ENCODE assay signal across 1 cellular context in the genomic region with DNA sequence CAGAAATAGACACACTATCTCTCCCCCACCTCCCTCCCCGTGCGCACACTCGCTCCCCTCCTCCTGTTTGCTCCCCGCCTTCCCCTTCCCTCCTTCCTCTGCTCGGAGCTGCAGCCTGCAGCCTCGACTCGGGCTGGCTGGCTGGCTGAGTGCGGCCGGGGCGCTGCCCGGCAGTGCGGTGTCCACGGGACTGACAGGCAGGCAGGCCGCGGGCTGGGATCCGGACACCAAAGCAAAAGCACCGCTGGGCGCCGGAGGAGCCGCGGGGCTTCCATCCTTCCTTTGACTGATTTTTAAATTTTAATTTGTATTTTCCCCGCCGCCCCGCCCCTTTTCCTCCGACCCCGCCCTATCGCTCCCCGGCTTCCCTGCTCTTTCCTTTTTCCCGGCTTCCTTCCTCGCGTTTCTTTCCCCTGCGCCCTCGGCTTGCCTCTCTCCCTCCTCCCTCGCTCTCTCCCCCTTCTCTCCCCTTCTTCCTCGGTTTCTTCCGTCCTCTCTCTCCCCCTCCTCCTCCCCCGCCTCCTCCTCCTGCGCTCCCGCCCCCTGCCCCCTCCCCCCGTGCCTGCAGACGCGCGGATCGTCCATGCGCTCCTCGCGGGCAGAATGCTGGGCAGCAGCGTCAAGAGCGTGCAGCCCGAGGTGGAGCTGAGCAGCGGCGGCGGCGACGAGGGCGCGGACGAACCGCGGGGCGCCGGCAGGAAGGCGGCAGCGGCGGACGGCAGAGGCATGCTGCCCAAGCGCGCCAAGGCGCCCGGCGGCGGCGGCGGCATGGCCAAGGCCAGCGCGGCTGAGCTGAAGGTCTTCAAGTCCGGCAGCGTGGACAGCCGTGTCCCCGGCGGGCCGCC.
TF ChIP-seq lines count a peak whose summit lies in the region.

No MANE protein-coding gene starts in this region.

TF ChIP-seq in K562, 482 proteins besides CTCF, POLR2A, EP300 and RAD21 (continued from another document and continues in another):
- TF ChIP-seq, protein P1, sequence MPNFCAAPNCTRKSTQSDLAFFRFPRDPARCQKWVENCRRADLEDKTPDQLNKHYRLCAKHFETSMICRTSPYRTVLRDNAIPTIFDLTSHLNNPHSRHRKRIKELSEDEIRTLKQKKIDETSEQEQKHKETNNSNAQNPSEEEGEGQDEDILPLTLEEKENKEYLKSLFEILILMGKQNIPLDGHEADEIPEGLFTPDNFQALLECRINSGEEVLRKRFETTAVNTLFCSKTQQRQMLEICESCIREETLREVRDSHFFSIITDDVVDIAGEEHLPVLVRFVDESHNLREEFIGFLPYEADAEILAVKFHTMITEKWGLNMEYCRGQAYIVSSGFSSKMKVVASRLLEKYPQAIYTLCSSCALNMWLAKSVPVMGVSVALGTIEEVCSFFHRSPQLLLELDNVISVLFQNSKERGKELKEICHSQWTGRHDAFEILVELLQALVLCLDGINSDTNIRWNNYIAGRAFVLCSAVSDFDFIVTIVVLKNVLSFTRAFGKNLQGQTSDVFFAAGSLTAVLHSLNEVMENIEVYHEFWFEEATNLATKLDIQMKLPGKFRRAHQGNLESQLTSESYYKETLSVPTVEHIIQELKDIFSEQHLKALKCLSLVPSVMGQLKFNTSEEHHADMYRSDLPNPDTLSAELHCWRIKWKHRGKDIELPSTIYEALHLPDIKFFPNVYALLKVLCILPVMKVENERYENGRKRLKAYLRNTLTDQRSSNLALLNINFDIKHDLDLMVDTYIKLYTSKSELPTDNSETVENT (CRISPR knock-in tag; IDR thresholded peaks at IDR 0.05), result peak; percentile 54; the same call in 1 of the 2 replicates
- no peak for TF ChIP-seq BRCA1 (IDR thresholded peaks at IDR 0.05)
- no peak for TF ChIP-seq BRCA1 (CRISPR knock-in tag; IDR thresholded peaks at IDR 0.05)
- no peak for TF ChIP-seq MIER1 (IDR thresholded peaks at IDR 0.05; ENCODE audit: low read depth)
- no peak for TF ChIP-seq ZNF3 (CRISPR knock-in tag; IDR thresholded peaks at IDR 0.05)
- TF ChIP-seq SIN3A (IDR thresholded peaks at IDR 0.05; ENCODE audit: borderline replicate concordance in 2 of 2, control insufficient read depth in 1 of 2, low read depth in 2 of 2, low read length in 2 of 2), result no peak
- TF ChIP-seq, protein P2, sequence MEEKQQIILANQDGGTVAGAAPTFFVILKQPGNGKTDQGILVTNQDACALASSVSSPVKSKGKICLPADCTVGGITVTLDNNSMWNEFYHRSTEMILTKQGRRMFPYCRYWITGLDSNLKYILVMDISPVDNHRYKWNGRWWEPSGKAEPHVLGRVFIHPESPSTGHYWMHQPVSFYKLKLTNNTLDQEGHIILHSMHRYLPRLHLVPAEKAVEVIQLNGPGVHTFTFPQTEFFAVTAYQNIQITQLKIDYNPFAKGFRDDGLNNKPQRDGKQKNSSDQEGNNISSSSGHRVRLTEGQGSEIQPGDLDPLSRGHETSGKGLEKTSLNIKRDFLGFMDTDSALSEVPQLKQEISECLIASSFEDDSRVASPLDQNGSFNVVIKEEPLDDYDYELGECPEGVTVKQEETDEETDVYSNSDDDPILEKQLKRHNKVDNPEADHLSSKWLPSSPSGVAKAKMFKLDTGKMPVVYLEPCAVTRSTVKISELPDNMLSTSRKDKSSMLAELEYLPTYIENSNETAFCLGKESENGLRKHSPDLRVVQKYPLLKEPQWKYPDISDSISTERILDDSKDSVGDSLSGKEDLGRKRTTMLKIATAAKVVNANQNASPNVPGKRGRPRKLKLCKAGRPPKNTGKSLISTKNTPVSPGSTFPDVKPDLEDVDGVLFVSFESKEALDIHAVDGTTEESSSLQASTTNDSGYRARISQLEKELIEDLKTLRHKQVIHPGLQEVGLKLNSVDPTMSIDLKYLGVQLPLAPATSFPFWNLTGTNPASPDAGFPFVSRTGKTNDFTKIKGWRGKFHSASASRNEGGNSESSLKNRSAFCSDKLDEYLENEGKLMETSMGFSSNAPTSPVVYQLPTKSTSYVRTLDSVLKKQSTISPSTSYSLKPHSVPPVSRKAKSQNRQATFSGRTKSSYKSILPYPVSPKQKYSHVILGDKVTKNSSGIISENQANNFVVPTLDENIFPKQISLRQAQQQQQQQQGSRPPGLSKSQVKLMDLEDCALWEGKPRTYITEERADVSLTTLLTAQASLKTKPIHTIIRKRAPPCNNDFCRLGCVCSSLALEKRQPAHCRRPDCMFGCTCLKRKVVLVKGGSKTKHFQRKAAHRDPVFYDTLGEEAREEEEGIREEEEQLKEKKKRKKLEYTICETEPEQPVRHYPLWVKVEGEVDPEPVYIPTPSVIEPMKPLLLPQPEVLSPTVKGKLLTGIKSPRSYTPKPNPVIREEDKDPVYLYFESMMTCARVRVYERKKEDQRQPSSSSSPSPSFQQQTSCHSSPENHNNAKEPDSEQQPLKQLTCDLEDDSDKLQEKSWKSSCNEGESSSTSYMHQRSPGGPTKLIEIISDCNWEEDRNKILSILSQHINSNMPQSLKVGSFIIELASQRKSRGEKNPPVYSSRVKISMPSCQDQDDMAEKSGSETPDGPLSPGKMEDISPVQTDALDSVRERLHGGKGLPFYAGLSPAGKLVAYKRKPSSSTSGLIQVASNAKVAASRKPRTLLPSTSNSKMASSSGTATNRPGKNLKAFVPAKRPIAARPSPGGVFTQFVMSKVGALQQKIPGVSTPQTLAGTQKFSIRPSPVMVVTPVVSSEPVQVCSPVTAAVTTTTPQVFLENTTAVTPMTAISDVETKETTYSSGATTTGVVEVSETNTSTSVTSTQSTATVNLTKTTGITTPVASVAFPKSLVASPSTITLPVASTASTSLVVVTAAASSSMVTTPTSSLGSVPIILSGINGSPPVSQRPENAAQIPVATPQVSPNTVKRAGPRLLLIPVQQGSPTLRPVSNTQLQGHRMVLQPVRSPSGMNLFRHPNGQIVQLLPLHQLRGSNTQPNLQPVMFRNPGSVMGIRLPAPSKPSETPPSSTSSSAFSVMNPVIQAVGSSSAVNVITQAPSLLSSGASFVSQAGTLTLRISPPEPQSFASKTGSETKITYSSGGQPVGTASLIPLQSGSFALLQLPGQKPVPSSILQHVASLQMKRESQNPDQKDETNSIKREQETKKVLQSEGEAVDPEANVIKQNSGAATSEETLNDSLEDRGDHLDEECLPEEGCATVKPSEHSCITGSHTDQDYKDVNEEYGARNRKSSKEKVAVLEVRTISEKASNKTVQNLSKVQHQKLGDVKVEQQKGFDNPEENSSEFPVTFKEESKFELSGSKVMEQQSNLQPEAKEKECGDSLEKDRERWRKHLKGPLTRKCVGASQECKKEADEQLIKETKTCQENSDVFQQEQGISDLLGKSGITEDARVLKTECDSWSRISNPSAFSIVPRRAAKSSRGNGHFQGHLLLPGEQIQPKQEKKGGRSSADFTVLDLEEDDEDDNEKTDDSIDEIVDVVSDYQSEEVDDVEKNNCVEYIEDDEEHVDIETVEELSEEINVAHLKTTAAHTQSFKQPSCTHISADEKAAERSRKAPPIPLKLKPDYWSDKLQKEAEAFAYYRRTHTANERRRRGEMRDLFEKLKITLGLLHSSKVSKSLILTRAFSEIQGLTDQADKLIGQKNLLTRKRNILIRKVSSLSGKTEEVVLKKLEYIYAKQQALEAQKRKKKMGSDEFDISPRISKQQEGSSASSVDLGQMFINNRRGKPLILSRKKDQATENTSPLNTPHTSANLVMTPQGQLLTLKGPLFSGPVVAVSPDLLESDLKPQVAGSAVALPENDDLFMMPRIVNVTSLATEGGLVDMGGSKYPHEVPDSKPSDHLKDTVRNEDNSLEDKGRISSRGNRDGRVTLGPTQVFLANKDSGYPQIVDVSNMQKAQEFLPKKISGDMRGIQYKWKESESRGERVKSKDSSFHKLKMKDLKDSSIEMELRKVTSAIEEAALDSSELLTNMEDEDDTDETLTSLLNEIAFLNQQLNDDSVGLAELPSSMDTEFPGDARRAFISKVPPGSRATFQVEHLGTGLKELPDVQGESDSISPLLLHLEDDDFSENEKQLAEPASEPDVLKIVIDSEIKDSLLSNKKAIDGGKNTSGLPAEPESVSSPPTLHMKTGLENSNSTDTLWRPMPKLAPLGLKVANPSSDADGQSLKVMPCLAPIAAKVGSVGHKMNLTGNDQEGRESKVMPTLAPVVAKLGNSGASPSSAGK (IDR thresholded peaks at IDR 0.05), result 0 out of 2 replicates have a peak, but pooled peaks have one; percentile 6
- no peak for TF ChIP-seq RBM15 (IDR thresholded peaks at IDR 0.05; ENCODE audit: insufficient read depth, low read length)
- no peak for TF ChIP-seq ZNF586 (CRISPR knock-in tag; conservative IDR thresholded peaks at IDR 0.05)
- no peak for TF ChIP-seq YBX1 (IDR thresholded peaks at IDR 0.05)
- TF ChIP-seq ZNF696 (CRISPR knock-in tag; conservative IDR thresholded peaks at IDR 0.05), result no peak
- no peak for TF ChIP-seq SMAD1 (IDR thresholded peaks at IDR 0.05; ENCODE audit: low read depth, low read length, partially characterized antibody)
- no peak for TF ChIP-seq PHF20 (IDR thresholded peaks at IDR 0.05; ENCODE audit: partially characterized antibody)
- no peak for TF ChIP-seq ZNF212 (CRISPR knock-in tag; IDR thresholded peaks at IDR 0.05)
- TF ChIP-seq DPF2 (IDR thresholded peaks at IDR 0.05), result 0 out of 2 replicates have a peak, but pooled peaks have one; percentile 37
- TF ChIP-seq ZNF263 (CRISPR knock-in tag; IDR thresholded peaks at IDR 0.05; ENCODE audit: borderline replicate concordance), result peak; percentile 85
- no peak for TF ChIP-seq ZNF239 (CRISPR knock-in tag; IDR thresholded peaks at IDR 0.05)
- peak; percentile 65 for TF ChIP-seq CXXC5 (CRISPR knock-in tag; IDR thresholded peaks at IDR 0.05)
- TF ChIP-seq ELF1 (tag; IDR thresholded peaks at IDR 0.05), result no peak
- no peak for TF ChIP-seq SAFB (IDR thresholded peaks at IDR 0.05; ENCODE audit: borderline replicate concordance, low read depth, low read length)
- no peak for TF ChIP-seq NCOA2 (IDR thresholded peaks at IDR 0.05; ENCODE audit: partially characterized antibody in 2 of 2)
- TF ChIP-seq CHD4 (IDR thresholded peaks at IDR 0.05; ENCODE audit: insufficient read depth, insufficient replicate concordance, low read depth, low read length, poor library complexity, severe bottlenecking), result no peak
- TF ChIP-seq, protein P3, sequence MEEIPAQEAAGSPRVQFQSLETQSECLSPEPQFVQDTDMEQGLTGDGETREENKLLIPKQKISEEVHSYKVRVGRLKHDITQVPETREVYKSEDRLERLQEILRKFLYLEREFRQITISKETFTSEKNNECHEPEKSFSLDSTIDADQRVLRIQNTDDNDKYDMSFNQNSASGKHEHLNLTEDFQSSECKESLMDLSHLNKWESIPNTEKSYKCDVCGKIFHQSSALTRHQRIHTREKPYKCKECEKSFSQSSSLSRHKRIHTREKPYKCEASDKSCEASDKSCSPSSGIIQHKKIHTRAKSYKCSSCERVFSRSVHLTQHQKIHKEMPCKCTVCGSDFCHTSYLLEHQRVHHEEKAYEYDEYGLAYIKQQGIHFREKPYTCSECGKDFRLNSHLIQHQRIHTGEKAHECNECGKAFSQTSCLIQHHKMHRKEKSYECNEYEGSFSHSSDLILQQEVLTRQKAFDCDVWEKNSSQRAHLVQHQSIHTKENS (CRISPR knock-in tag; IDR thresholded peaks at IDR 0.05), result no peak
- no peak for TF ChIP-seq RBM22 (IDR thresholded peaks at IDR 0.05; ENCODE audit: low read depth, low read length, poor library complexity, severe bottlenecking)
- TF ChIP-seq ZNF76 (CRISPR knock-in tag; IDR thresholded peaks at IDR 0.05; ENCODE audit: borderline replicate concordance), result no peak
- no peak for TF ChIP-seq OTX1 (CRISPR knock-in tag; IDR thresholded peaks at IDR 0.05)
- TF ChIP-seq TBP (optimal IDR thresholded peaks at IDR 0.05; ENCODE audit: low read depth, low read length), result no peak
- TF ChIP-seq SUPT5H (IDR thresholded peaks at IDR 0.05), result no peak
- TF ChIP-seq KAT2B (IDR thresholded peaks at IDR 0.05; ENCODE audit: low read depth, low read length), result no peak
- TF ChIP-seq, protein P4, sequence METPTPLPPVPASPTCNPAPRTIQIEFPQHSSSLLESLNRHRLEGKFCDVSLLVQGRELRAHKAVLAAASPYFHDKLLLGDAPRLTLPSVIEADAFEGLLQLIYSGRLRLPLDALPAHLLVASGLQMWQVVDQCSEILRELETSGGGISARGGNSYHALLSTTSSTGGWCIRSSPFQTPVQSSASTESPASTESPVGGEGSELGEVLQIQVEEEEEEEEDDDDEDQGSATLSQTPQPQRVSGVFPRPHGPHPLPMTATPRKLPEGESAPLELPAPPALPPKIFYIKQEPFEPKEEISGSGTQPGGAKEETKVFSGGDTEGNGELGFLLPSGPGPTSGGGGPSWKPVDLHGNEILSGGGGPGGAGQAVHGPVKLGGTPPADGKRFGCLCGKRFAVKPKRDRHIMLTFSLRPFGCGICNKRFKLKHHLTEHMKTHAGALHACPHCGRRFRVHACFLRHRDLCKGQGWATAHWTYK (CRISPR knock-in tag; IDR thresholded peaks at IDR 0.05), result no peak
- TF ChIP-seq ZNF311 (CRISPR knock-in tag; IDR thresholded peaks at IDR 0.05), result no peak
- TF ChIP-seq PML (IDR thresholded peaks at IDR 0.05; ENCODE audit: low read length), result no peak
- no peak for TF ChIP-seq KLF6 (CRISPR knock-in tag; IDR thresholded peaks at IDR 0.05; ENCODE audit: borderline replicate concordance)
- TF ChIP-seq TRIM28 (IDR thresholded peaks at IDR 0.05), result no peak
- TF ChIP-seq SMARCA5 (IDR thresholded peaks at IDR 0.05), result no peak
- TF ChIP-seq, protein P5, sequence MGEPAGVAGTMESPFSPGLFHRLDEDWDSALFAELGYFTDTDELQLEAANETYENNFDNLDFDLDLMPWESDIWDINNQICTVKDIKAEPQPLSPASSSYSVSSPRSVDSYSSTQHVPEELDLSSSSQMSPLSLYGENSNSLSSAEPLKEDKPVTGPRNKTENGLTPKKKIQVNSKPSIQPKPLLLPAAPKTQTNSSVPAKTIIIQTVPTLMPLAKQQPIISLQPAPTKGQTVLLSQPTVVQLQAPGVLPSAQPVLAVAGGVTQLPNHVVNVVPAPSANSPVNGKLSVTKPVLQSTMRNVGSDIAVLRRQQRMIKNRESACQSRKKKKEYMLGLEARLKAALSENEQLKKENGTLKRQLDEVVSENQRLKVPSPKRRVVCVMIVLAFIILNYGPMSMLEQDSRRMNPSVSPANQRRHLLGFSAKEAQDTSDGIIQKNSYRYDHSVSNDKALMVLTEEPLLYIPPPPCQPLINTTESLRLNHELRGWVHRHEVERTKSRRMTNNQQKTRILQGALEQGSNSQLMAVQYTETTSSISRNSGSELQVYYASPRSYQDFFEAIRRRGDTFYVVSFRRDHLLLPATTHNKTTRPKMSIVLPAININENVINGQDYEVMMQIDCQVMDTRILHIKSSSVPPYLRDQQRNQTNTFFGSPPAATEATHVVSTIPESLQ (CRISPR knock-in tag; IDR thresholded peaks at IDR 0.05), result no peak
- TF ChIP-seq, protein P6, sequence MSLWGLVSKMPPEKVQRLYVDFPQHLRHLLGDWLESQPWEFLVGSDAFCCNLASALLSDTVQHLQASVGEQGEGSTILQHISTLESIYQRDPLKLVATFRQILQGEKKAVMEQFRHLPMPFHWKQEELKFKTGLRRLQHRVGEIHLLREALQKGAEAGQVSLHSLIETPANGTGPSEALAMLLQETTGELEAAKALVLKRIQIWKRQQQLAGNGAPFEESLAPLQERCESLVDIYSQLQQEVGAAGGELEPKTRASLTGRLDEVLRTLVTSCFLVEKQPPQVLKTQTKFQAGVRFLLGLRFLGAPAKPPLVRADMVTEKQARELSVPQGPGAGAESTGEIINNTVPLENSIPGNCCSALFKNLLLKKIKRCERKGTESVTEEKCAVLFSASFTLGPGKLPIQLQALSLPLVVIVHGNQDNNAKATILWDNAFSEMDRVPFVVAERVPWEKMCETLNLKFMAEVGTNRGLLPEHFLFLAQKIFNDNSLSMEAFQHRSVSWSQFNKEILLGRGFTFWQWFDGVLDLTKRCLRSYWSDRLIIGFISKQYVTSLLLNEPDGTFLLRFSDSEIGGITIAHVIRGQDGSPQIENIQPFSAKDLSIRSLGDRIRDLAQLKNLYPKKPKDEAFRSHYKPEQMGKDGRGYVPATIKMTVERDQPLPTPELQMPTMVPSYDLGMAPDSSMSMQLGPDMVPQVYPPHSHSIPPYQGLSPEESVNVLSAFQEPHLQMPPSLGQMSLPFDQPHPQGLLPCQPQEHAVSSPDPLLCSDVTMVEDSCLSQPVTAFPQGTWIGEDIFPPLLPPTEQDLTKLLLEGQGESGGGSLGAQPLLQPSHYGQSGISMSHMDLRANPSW (CRISPR knock-in tag; IDR thresholded peaks at IDR 0.05), result no peak
- no peak for TF ChIP-seq ZNF561 (CRISPR knock-in tag; conservative IDR thresholded peaks at IDR 0.05)
- 0 out of 2 replicates have a peak, but pooled peaks have one; percentile 6 for TF ChIP-seq BHLHE40 (IDR thresholded peaks at IDR 0.05; ENCODE audit: low read length)
